ENCODE assay signal across 8 cellular contexts in genomic region chr1:89953072-89953626, GRCh38. TPM values are rescaled to one million over a fixed set of nuclear protein-coding genes. Genes with fewer than 3 reads are reported as not detected.
DNase-seq lines count a peak whose midpoint lies in the region; ATAC-seq and TF ChIP-seq lines count a peak whose summit lies in the region.

No MANE protein-coding gene starts in this region.

- intact Hi-C loops in naive thymus-derived CD4-positive, alpha-beta T cell (cut with micrococcal nuclease) = loop anchor here (1.0 to 10.0 kb wide), 4 partner anchors 108 to 470 kb away; no protein-coding TSS in a partner anchor

- peak; percentile 84 for DNase-seq in ACHN
- DNase-seq in SJSA1 (ENCODE audit: low read depth in 1 of 2, low spot score in 2 of 2) = peak; percentile 87 to 92
- peak; percentile 13 for DNase-seq in central memory CD4-positive, alpha-beta T cell
- peak in 3 of 9 donors; percentile 5 to 24 (median 6) for DNase-seq in naive thymus-derived CD4-positive, alpha-beta T cell

- H3K9me3 ChIP-seq in SJSA1 (replicated peaks) = no peaks in the 10 kb centered on the region
- no peaks in the 10 kb centered on the region for H3K9me3 ChIP-seq in naive thymus-derived CD4-positive, alpha-beta T cell (ENCODE audit: control insufficient read depth in 2 of 3, low read length in 3 of 3)

- H3K27me3 Mint-ChIP-seq in naive thymus-derived CD4-positive, alpha-beta T cell = peaks cover 0 to 1% (median 0%) of the 10 kb centered on the region in 5 donors

- peaks cover 10 to 39% (median 17%) of the 10 kb centered on the region in 7 donors for H3K4me1 Mint-ChIP-seq in naive thymus-derived CD4-positive, alpha-beta T cell

- peak overlapping the region; percentile 99 for H3K27ac ChIP-seq in SJSA1
- H3K27ac ChIP-seq in naive thymus-derived CD4-positive, alpha-beta T cell (ENCODE audit: low read depth, low read length) = no peak overlapping the region

- peaks cover 0 to 2% (median under 1%) of the 10 kb centered on the region in 5 donors for H3K36me3 Mint-ChIP-seq in naive thymus-derived CD4-positive, alpha-beta T cell

- POLR2A ChIA-PET in naive thymus-derived CD4-positive, alpha-beta T cell (lab: Charles Lee) = no interaction called here

- H3K4me1 ChIP-seq in SJSA1 (replicated peaks) = peaks cover 34% of the 10 kb centered on the region
- H3K4me1 ChIP-seq in naive thymus-derived CD4-positive, alpha-beta T cell (ENCODE audit: control insufficient read depth in 2 of 2, insufficient read depth in 2 of 2, low read length in 2 of 2) = peaks cover 0 to 10% of the 10 kb centered on the region in 2 donors

- no peaks in the 10 kb centered on the region for H3K27me3 ChIP-seq in SJSA1 (replicated peaks)
- no peaks in the 10 kb centered on the region for H3K27me3 ChIP-seq in naive thymus-derived CD4-positive, alpha-beta T cell (ENCODE audit: control insufficient read depth in 2 of 2, insufficient read depth in 2 of 2, low read length in 2 of 2)

- H3K36me3 ChIP-seq in SJSA1 = no peaks in the 10 kb centered on the region
- no peaks in the 10 kb centered on the region for H3K36me3 ChIP-seq in naive thymus-derived CD4-positive, alpha-beta T cell (ENCODE audit: control insufficient read depth in 2 of 3, insufficient read depth in 3 of 3, low read length in 3 of 3)

- H3K9me3 Mint-ChIP-seq in naive thymus-derived CD4-positive, alpha-beta T cell = peaks cover 0 to 3% (median 0%) of the 10 kb centered on the region in 11 donors

- in situ Hi-C loops in ACHN (cut with HindIII; ENCODE audit: low pct_ligation_motif_present, low pct_unique_long_range_greater_than_20kb, low sequenced_read_pairs) = no loop called here

- no peak overlapping the region for H3K4me3 ChIP-seq in GM12875 (ENCODE audit: low read depth, low read length)
- H3K4me3 ChIP-seq in SJSA1 = no peak overlapping the region
- no peak overlapping the region for H3K4me3 ChIP-seq in naive thymus-derived CD4-positive, alpha-beta T cell (ENCODE audit: low read length)

- CTCF ChIA-PET in naive thymus-derived CD4-positive, alpha-beta T cell (lab: Charles Lee) = no interaction called here

- ATAC-seq in HG03103 (IDR thresholded peaks at IDR 0.05; ENCODE audit: low read depth, unreplicated experiment) (peak; percentile 57), HG03039 (IDR thresholded peaks at IDR 0.05; ENCODE audit: unreplicated experiment) (no peak), HG03442 (IDR thresholded peaks at IDR 0.05; ENCODE audit: unreplicated experiment) (no peak)
- peak; percentile 60 for ATAC-seq in naive thymus-derived CD4-positive, alpha-beta T cell

- peak; percentile 29; the same call in 1 of the 2 replicates for TF ChIP-seq CTCF in GM12875 (IDR thresholded peaks at IDR 0.05; ENCODE audit: borderline replicate concordance, insufficient read depth, low read depth, low read length)

- H3K4me3 Mint-ChIP-seq in naive thymus-derived CD4-positive, alpha-beta T cell = no peak overlapping the region

- H3K27ac Mint-ChIP-seq in naive thymus-derived CD4-positive, alpha-beta T cell = peak overlapping the region in 3 of 9 donors; percentile 6 to 50 (median 25)

RNA-seq across cellular contexts. Expression of gene ZNF326, which starts 41.8 kb away (rescaled TPM):
- total RNA-seq in SJSA1 (2014; rRNA removed; shearing (Covaris generic)) = 4.9 and 6.3 TPM in 2 replicates
- total RNA-seq in naive thymus-derived CD4-positive, alpha-beta T cell = 10 to 100 TPM; 17.3 to 52.5 (median 23.5) TPM
- polyA plus RNA-seq in naive thymus-derived CD4-positive, alpha-beta T cell = 1 to 10 TPM; 3.6 to 8.0 TPM

Comparison
In these comparisons a context has a peak if more than half of its experiments do, and no peak if none do; other contexts are left out.
1. ATAC-seq: peak in HG03103 (single experiment) and naive thymus-derived CD4-positive, alpha-beta T cell (single experiment); none in HG03039 (single experiment) and HG03442 (single experiment).